In the genomic region with DNA sequence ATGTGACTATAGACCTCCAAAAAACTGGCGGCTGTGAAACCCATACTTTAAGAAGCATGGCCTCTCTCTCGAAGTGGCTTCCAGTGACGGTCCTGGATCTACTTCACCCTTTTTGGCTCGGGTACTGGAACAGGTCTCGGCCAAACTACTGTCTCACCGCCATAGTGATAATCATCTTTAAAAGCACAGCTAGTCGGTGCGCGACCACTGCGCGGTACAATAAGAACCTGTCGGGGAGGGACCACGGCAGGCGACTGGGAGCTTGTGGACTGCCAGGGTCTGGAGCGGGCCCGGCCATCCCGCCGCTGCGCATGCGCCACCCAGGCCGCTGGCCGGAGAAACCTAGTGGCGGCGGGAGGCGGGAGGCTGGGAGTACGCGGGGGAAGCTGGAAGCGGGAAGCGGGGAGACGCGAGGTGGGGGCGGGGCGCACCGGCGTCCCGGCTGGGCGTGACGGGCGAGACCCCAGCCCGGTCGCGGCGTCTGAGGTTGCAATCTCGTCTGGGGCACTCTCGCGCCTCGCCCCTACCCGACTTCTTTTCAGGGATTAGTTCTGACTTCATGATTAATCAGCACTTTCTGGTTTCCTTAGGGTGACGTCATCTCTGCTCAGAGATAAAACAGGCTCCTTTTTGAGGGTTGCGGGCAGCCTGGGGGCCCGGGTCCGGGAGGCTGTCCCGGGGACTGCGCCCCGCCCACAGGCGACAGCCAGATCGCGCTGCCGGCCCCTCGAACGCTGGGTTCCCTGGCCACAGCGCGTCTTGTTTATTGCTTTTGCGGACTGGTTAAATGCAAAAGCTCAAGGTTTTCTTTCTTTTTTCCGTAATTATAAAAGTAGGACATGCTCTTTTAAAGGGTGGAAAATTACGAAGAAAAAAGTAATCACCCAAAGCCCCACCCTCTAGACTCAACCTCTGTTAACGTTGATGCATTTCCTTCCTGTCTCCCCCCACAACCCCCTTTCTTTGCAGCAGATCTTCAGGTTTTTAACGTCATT, we compare ENCODE assay signal across 8 cellular contexts.
A peak's percentile ranks its signal among the peaks of the same experiment; 100 is the strongest.
DNase-seq lines count a peak whose midpoint lies in the region; ATAC-seq and TF ChIP-seq lines count a peak whose summit lies in the region.

No MANE protein-coding gene starts in this region.

- intact Hi-C loops in activated CD4-positive, alpha-beta T cell treated with anti-CD3 and anti-CD28 coated beads, Interleukin-2, amount 10 ng/mL, durations not matched to agents 24 days and 14 days (cut with micrococcal nuclease) = loop anchor here (1.0 to 5.0 kb wide), 6 partner anchors 67 to 589 kb away; partner anchors contain the start of genes CENPK, CWC27, PPWD1 and SREK1IP1

- no peaks in the 10 kb centered on the region for H3K36me3 Mint-ChIP-seq in activated CD4-positive, alpha-beta T cell treated with anti-CD3 and anti-CD28 coated beads, Interleukin-2, amount 10 ng/mL, durations not matched to agents 24 days and 14 days (ENCODE audit: low read depth)

- H3K4me3 ChIP-seq in AG04449 (ENCODE audit: low read depth, low read length) = peak overlapping the region; percentile 62
- peak overlapping the region; percentile 79 for H3K4me3 ChIP-seq in coronary artery

- POLR2A ChIA-PET in AG04449 (lab: Yijun Ruan, JAX) = interaction anchor here (0.8 to 1.1 kb wide), 2 partner anchors 15 to 107 kb away, joined by 4 to 5 read pairs; no protein-coding TSS in a partner anchor

- H3K4me3 Mint-ChIP-seq in activated CD4-positive, alpha-beta T cell treated with anti-CD3 and anti-CD28 coated beads, Interleukin-2, amount 10 ng/mL, durations not matched to agents 24 days and 14 days = peak overlapping the region; percentile 86

- no peaks in the 10 kb centered on the region for H3K9me3 Mint-ChIP-seq in activated CD4-positive, alpha-beta T cell treated with anti-CD3 and anti-CD28 coated beads, Interleukin-2, amount 10 ng/mL, durations not matched to agents 24 days and 14 days

- peaks cover 29% of the 10 kb centered on the region for H3K4me1 Mint-ChIP-seq in activated CD4-positive, alpha-beta T cell treated with anti-CD3 and anti-CD28 coated beads, Interleukin-2, amount 10 ng/mL, durations not matched to agents 24 days and 14 days

- peak; percentile 18 for TF ChIP-seq CTCF in AG04449 (IDR thresholded peaks at IDR 0.05; ENCODE audit: insufficient read depth, low read length, missing control alignments)
- TF ChIP-seq CTCF in coronary artery (IDR thresholded peaks at IDR 0.05) = no peak

- DNase-seq in AG04449 (ENCODE audit: low read depth, low spot score) (peak; percentile 45), NCI-H510A treated with DMSO at 0.1 percent for 48 hours (lab: John Stamatoyannopoulos, UW) (peak; percentile 85), coronary artery (ENCODE audit: low spot score) (peak; percentile 93), left kidney (ENCODE audit: low read depth, low spot score) (peak; percentile 97)
- DNase-seq in activated CD4-positive, alpha-beta T cell treated with anti-CD3 and anti-CD28 coated beads, Interleukin-2, amount 10 ng/mL, durations not matched to agents 24 days and 14 days = peak; percentile 93
- DNase-seq in stimulated activated CD4-positive, alpha-beta T cell treated with anti-CD3 and anti-CD28 coated beads, Interleukin-1b, Interleukin-23, amount 100 ng/mL, for 48 hours = peak; percentile 82

- H3K27me3 Mint-ChIP-seq in activated CD4-positive, alpha-beta T cell treated with anti-CD3 and anti-CD28 coated beads, Interleukin-2, amount 10 ng/mL, durations not matched to agents 24 days and 14 days = peaks cover 1% of the 10 kb centered on the region

- CTCF ChIA-PET in AG04449 (lab: Yijun Ruan, JAX) = no interaction called here

- ATAC-seq in GM18907 (IDR thresholded peaks at IDR 0.05; ENCODE audit: unreplicated experiment) (peak; percentile 92), HG03139 (IDR thresholded peaks at IDR 0.05; ENCODE audit: unreplicated experiment) (peak; percentile 76)

- H3K27ac ChIP-seq in coronary artery = peak overlapping the region; percentile 90 to 98

- peak overlapping the region; percentile 92 for H3K27ac Mint-ChIP-seq in activated CD4-positive, alpha-beta T cell treated with anti-CD3 and anti-CD28 coated beads, Interleukin-2, amount 10 ng/mL, durations not matched to agents 24 days and 14 days

Comparison
In these comparisons a context has a peak if more than half of its experiments do, and no peak if none do; other contexts are left out.
1. Peak in every context shown above with its lines: DNase-seq, ATAC-seq, H3K4me3 ChIP-seq and H3K27ac ChIP-seq.
2. DNase-seq: peak in every context shown above with its lines; median percentile 97 in left kidney; 93 in activated CD4-positive, alpha-beta T cell treated with anti-CD3 and anti-CD28 coated beads, Interleukin-2, amount 10 ng/mL, durations not matched to agents 24 days and 14 days; 93 in coronary artery; 85 in NCI-H510A treated with DMSO at 0.1 percent for 48 hours; 82 in stimulated activated CD4-positive, alpha-beta T cell treated with anti-CD3 and anti-CD28 coated beads, Interleukin-1b, Interleukin-23, amount 100 ng/mL, for 48 hours; 45 in AG04449.